Comparison of ENCODE assay signal across 17 cellular contexts in the genomic region with DNA sequence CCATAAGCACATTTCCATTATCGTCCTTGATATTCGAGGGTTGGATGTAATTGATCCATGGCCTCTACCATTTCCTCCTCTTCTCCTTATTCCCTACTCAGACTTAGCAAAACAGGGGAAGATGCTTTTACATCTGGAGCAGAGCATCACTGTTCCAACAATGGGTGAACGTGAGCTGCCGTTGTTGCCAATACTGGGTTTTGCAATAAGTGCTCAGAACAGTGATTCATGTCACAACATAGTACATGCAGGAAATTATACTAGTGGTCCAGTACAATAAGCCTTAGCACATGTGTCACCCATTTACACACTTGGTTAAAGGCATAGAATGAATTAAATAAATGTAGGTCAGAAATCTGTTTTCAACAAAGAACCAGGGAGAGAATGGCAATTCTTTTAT.
"Had no signal": no experiment of that assay in that cellular context is flagged by ENCODE, and none has a peak within 500 bp of the region (broad histone marks: within the 10 kb centered on the region; RNA-seq: fewer than 3 reads in every experiment).

No MANE protein-coding gene starts in this region.

- H2AFZ ChIP-seq: hepatocyte had no signal

- H3K79me2 ChIP-seq: hepatocyte had no signal

- H3K4me1 ChIP-seq: left ventricle myocardium inferior, right atrium auricular region, right lobe of liver, spleen, tibial nerve, uterus had no signal

- H3K4me2 ChIP-seq: hepatocyte had no signal

- DNase-seq: islet precursor cell; left ventricle myocardium inferior; naive B cell; natural killer cell; nephron progenitor cell; ovary; right lobe of liver; small intestine; spleen; stimulated activated CD4-positive, alpha-beta T cell treated with anti-CD3 and anti-CD28 coated beads, Interleukin-4, amount 100 ng/mL, for 24 hours; stimulated activated naive CD4-positive, alpha-beta T cell; substantia nigra; uterus had no signal

- H3K9me3 ChIP-seq: left ventricle myocardium inferior, ovary, right atrium auricular region, right lobe of liver, spleen, tibial nerve, uterus had no signal

- H3K4me3 ChIP-seq: hepatocyte, left ventricle myocardium inferior, lung, ovary, right atrium auricular region, right lobe of liver, spleen, tibial nerve, uterus had no signal

- H3K27ac ChIP-seq: hepatocyte, left ventricle myocardium inferior, ovary, right atrium auricular region, right lobe of liver, spleen, tibial nerve, uterus had no signal

- H3K36me3 ChIP-seq: left ventricle myocardium inferior, ovary, right atrium auricular region, right lobe of liver, spleen, tibial nerve, uterus had no signal

- FAIRE-seq: small intestine had no signal

- H3K27me3 ChIP-seq: hepatocyte, ovary, right atrium auricular region, right lobe of liver, spleen, tibial nerve, uterus had no signal
